17 cellular contexts compared by ENCODE assay signal in the genomic region with DNA sequence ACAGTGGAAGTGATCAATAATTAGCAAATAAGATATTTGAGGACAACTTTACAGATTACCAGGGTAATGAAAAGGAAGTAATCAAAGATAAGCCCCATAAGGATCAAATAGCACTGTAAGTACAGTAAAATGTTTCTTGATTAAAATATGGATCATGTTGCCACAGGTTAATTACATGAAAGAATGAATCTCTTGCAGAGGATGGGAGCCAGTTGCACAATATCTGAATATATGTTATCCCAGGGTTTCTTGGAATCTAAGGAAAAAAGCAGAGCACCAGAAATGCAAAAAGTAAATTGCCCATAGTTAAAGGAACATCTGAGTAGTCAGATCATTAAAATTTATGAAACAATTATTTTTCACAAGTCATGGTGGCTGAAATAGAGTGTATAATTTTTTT. TPM values are rescaled to one million over a fixed set of nuclear protein-coding genes. Genes with fewer than 3 reads are reported as not detected.
DNase-seq lines count a peak whose midpoint lies in the region; FAIRE-seq lines count a peak whose summit lies in the region.
"Had no signal": no experiment of that assay in that cellular context is flagged by ENCODE, and none has a peak within 500 bp of the region (broad histone marks: within the 10 kb centered on the region; RNA-seq: fewer than 3 reads in every experiment).

No MANE protein-coding gene starts in this region.

- no peak overlapping the region for H3K4me3 Mint-ChIP-seq in activated naive CD4-positive, alpha-beta T cell treated with anti-CD3 and anti-CD28 coated beads, Interleukin-2, amount 50 U/mL, for 24 hours
- H3K4me3 Mint-ChIP-seq: CD14-positive monocyte had no signal

- H3K36me3 ChIP-seq in Karpas-422 (ENCODE audit: insufficient read depth, low read length) (peaks cover 15% of the 10 kb centered on the region; the same call in 1 of the 2 replicates), adipocyte (ENCODE audit: control insufficient read depth, insufficient read depth, low read length, severe bottlenecking) (no peaks in the 10 kb centered on the region), mesenchymal stem cell (ENCODE audit: control insufficient read depth in 1 of 2, insufficient read depth in 2 of 2, low read depth in 1 of 2, low read length in 2 of 2) (peaks cover 0 to 3% of the 10 kb centered on the region in 2 experiments)

- H2BK12ac ChIP-seq in mesenchymal stem cell (ENCODE audit: low read length in 2 of 2): no peak overlapping the region

- H3K4me2 ChIP-seq in Karpas-422 (ENCODE audit: low read depth, low read length, poor library complexity, severe bottlenecking) (peak overlapping the region; percentile 49), mesenchymal stem cell (ENCODE audit: low read length, poor library complexity, severe bottlenecking) (no peak overlapping the region)
- H3K4me2 ChIP-seq: BLaER1 had no signal

- H3K79me2 ChIP-seq in Karpas-422 (ENCODE audit: low read length): no peaks in the 10 kb centered on the region

- H3K4me3 ChIP-seq in Karpas-422 (ENCODE audit: low read length): no peak overlapping the region
- H3K4me3 ChIP-seq in adipocyte (ENCODE audit: low read length): no peak overlapping the region
- no peak overlapping the region for H3K4me3 ChIP-seq in mesenchymal stem cell (ENCODE audit: insufficient read depth in 1 of 2, low read depth in 1 of 2, low read length in 2 of 2)
- H3K4me3 ChIP-seq: BLaER1 had no signal

- no peaks in the 10 kb centered on the region for H3K36me3 Mint-ChIP-seq in activated naive CD4-positive, alpha-beta T cell treated with anti-CD3 and anti-CD28 coated beads, Interleukin-2, amount 50 U/mL, for 24 hours

- H3K27me3 ChIP-seq in Karpas-422 (ENCODE audit: low read length) (no peaks in the 10 kb centered on the region), adipocyte (replicated peaks; ENCODE audit: control insufficient read depth, insufficient read depth, low read length) (no peaks in the 10 kb centered on the region), mesenchymal stem cell (ENCODE audit: control insufficient read depth in 1 of 2, insufficient read depth in 1 of 2, low read length in 2 of 2) (no peaks in the 10 kb centered on the region)
- H3K27me3 ChIP-seq: BLaER1 had no signal

- H3K27me3 Mint-ChIP-seq in activated naive CD4-positive, alpha-beta T cell treated with anti-CD3 and anti-CD28 coated beads, Interleukin-2, amount 50 U/mL, for 24 hours: peaks cover 3% of the 10 kb centered on the region

- H3K14ac ChIP-seq in mesenchymal stem cell (ENCODE audit: low read length in 2 of 2): no peak overlapping the region

- H2BK15ac ChIP-seq in mesenchymal stem cell (ENCODE audit: low read depth, poor library complexity, severe bottlenecking): no peak overlapping the region

- no peak for DNase-seq in activated naive CD4-positive, alpha-beta T cell treated with Interleukin-2 at 50 U/mL for 16 hours
- DNase-seq in Karpas-422: no peak
- DNase-seq in adipocyte (ENCODE audit: low read depth): peak; percentile 14
- no peak for DNase-seq in mesenchymal stem cell
- no peak for DNase-seq in RCC 7860 (ENCODE audit: low spot score)
- DNase-seq in SKM-1 (lab: John Stamatoyannopoulos, UW; ENCODE audit: unreplicated experiment): no peak
- no peak for DNase-seq in NCI-H2029 treated with DMSO at 0.1 percent for 48 hours (lab: John Stamatoyannopoulos, UW)
- DNase-seq: CD4-positive, alpha-beta memory T cell; DMS153; DMS79; GDM1; H7 had no signal

- no peaks in the 10 kb centered on the region for H3K79me1 ChIP-seq in mesenchymal stem cell (replicated peaks; ENCODE audit: low read length, poor library complexity, severe bottlenecking)

- H3K23ac ChIP-seq in mesenchymal stem cell (ENCODE audit: low read length in 2 of 2): no peak overlapping the region

- no peak overlapping the region for H2BK120ac ChIP-seq in mesenchymal stem cell (ENCODE audit: low read depth, low read length)

- no peak overlapping the region for H3K4ac ChIP-seq in mesenchymal stem cell (ENCODE audit: low read depth in 1 of 2, low read length in 2 of 2)

- H3K18ac ChIP-seq in mesenchymal stem cell (ENCODE audit: low read depth in 1 of 2, low read length in 2 of 2): no peak overlapping the region

- H3K4me1 Mint-ChIP-seq in activated naive CD4-positive, alpha-beta T cell treated with anti-CD3 and anti-CD28 coated beads, Interleukin-2, amount 50 U/mL, for 24 hours: peaks cover 5% of the 10 kb centered on the region

- H3K4me1 ChIP-seq in Karpas-422 (ENCODE audit: low read length) (peaks cover 67% of the 10 kb centered on the region), adipocyte (ENCODE audit: control insufficient read depth, insufficient read depth, low read length) (peaks cover 12% of the 10 kb centered on the region), mesenchymal stem cell (ENCODE audit: control insufficient read depth, insufficient read depth, low read depth, low read length) (no peaks in the 10 kb centered on the region)
- H3K4me1 ChIP-seq: BLaER1 had no signal

- H2AK5ac ChIP-seq in mesenchymal stem cell (ENCODE audit: low read length, severe bottlenecking): no peak overlapping the region

- H4K8ac ChIP-seq in mesenchymal stem cell (ENCODE audit: low read length): no peak overlapping the region

- H3K9me3 ChIP-seq in Karpas-422 (ENCODE audit: low read length) (no peaks in the 10 kb centered on the region), adipocyte (ENCODE audit: control insufficient read depth, low read length) (no peaks in the 10 kb centered on the region), mesenchymal stem cell (ENCODE audit: control insufficient read depth, low read length) (no peaks in the 10 kb centered on the region)
- H3K9me3 ChIP-seq: BLaER1 had no signal

- no peak overlapping the region for H2BK5ac ChIP-seq in mesenchymal stem cell (ENCODE audit: low read depth, low read length, poor library complexity, severe bottlenecking)

- no peaks in the 10 kb centered on the region for H3K9me2 ChIP-seq in Karpas-422 (replicated peaks; ENCODE audit: insufficient read depth, low read length)

- H2AFZ ChIP-seq in Karpas-422 (ENCODE audit: low read length): no peak overlapping the region
- H2AFZ ChIP-seq in mesenchymal stem cell (ENCODE audit: low read depth, low read length): no peak overlapping the region
- H2AFZ ChIP-seq: GM23338 had no signal

- no peaks in the 10 kb centered on the region for H3K9me3 Mint-ChIP-seq in activated naive CD4-positive, alpha-beta T cell treated with anti-CD3 and anti-CD28 coated beads, Interleukin-2, amount 50 U/mL, for 24 hours
- H3K9me3 Mint-ChIP-seq: CD14-positive monocyte; CD4-positive, alpha-beta memory T cell had no signal

- H3K9ac ChIP-seq in Karpas-422 (ENCODE audit: low read length) (0 out of 2 replicates have a peak overlapping the region, but pooled peaks have one; percentile 4), adipocyte (ENCODE audit: low read length) (no peak overlapping the region), mesenchymal stem cell (ENCODE audit: low read length) (peak overlapping the region; percentile 76)
- H3K9ac ChIP-seq: BLaER1 had no signal

- peak overlapping the region; percentile 78 for H3K27ac ChIP-seq in Karpas-422 (ENCODE audit: low read length)
- no peak overlapping the region for H3K27ac ChIP-seq in mesenchymal stem cell (ENCODE audit: low read length, poor library complexity, severe bottlenecking)
- H3K27ac ChIP-seq: 22Rv1, BLaER1 had no signal

- H4K20me1 ChIP-seq in Karpas-422 (ENCODE audit: insufficient read depth, low read depth, low read length): no peaks in the 10 kb centered on the region
- H4K20me1 ChIP-seq: BLaER1 had no signal

- no peak overlapping the region for H4K91ac ChIP-seq in mesenchymal stem cell (ENCODE audit: low read length)

- peak overlapping the region; percentile 24 for H3K27ac Mint-ChIP-seq in activated naive CD4-positive, alpha-beta T cell treated with anti-CD3 and anti-CD28 coated beads, Interleukin-2, amount 50 U/mL, for 24 hours
- H3K27ac Mint-ChIP-seq: CD14-positive monocyte had no signal

- no peak for FAIRE-seq in RCC 7860 (lab: Jason Lieb, UNC)

RNA-seq across cellular contexts. Expression of gene SRP19, which starts 13.8 kb away (rescaled TPM):
- 61.9 and 72.7 TPM in 2 replicates for total RNA-seq in Karpas-422 (2014; rRNA removed; shearing (Covaris generic); ENCODE audit: low replicate concordance)
- polyA plus RNA-seq in mesenchymal stem cell (2013, experiment 1 of 2): 113 TPM
- polyA plus RNA-seq in mesenchymal stem cell (2013, experiment 2 of 2): 115 TPM
